Comparison of ENCODE assay signal across 36 cellular contexts in genomic region chr5:55333017-55333416, GRCh38.
"Had no signal": no experiment of that assay in that cellular context is flagged by ENCODE, and none has a peak within 500 bp of the region (broad histone marks: within the 10 kb centered on the region; RNA-seq: fewer than 3 reads in every experiment).

No MANE protein-coding gene starts in this region.

- ATAC-seq: activated CD8-positive, alpha-beta memory T cell treated with anti-CD3 and anti-CD28 coated beads, Interleukin-2, amount 10 ng/mL, durations not matched to agents 7 days and 5 days; activated CD8-positive, alpha-beta T cell treated with anti-CD3 and anti-CD28 coated beads for 36 hours; activated naive CD4-positive, alpha-beta T cell treated with anti-CD3 and anti-CD28 coated beads, Interleukin-2, amount 50 U/mL, for 72 hours; body of pancreas had no signal

- H3K27me3 Mint-ChIP-seq: activated B cell treated with CpG ODN at 0.5 μM for 24 hours; activated CD4-positive, alpha-beta memory T cell treated with anti-CD3 and anti-CD28 coated beads for 36 hours; activated CD4-positive, alpha-beta T cell treated with anti-CD3 and anti-CD28 coated beads, Interleukin-2, amount 10 ng/mL, durations not matched to agents 7 days and 5 days; activated CD8-positive, alpha-beta memory T cell treated with anti-CD3 and anti-CD28 coated beads, Interleukin-2, amount 10 ng/mL, durations not matched to agents 7 days and 5 days; activated CD8-positive, alpha-beta T cell treated with anti-CD3 and anti-CD28 coated beads for 36 hours; activated naive CD8-positive, alpha-beta T cell treated with anti-CD3 and anti-CD28 coated beads for 36 hours; activated T-cell treated with anti-CD3 and anti-CD28 coated beads, Interleukin-2, amount 50 U/mL, for 24 hours; central memory CD8-positive, alpha-beta T cell had no signal

- DNase-seq: activated B cell treated with CpG ODN at 0.5 μM for 24 hours; activated CD4-positive, alpha-beta memory T cell treated with anti-CD3 and anti-CD28 coated beads for 36 hours; activated CD4-positive, alpha-beta T cell treated with anti-CD3 and anti-CD28 coated beads for 4 hours; activated CD4-positive, alpha-beta T cell treated with anti-CD3 and anti-CD28 coated beads, Interleukin-2, amount 10 ng/mL, durations not matched to agents 7 days and 5 days; activated CD4-positive, CD25-positive, alpha-beta regulatory T cell treated with anti-CD3 and anti-CD28 coated beads, Interleukin-2, amount 50 U/mL, for 72 hours; activated CD8-positive, alpha-beta memory T cell treated with anti-CD3 and anti-CD28 coated beads, Interleukin-2, amount 10 ng/mL, durations not matched to agents 7 days and 5 days; activated CD8-positive, alpha-beta memory T cell treated with anti-CD3 and anti-CD28 coated beads, Interleukin-2, amount 50 U/mL, for 48 hours; activated CD8-positive, alpha-beta T cell treated with anti-CD3 and anti-CD28 coated beads for 36 hours; activated effector memory CD4-positive, alpha-beta T cell treated with Interleukin-2 at 50 U/mL for 16 hours; activated gamma-delta T cell treated with Interleukin-2 at 50 U/mL for 16 hours; activated naive CD4-positive, alpha-beta T cell; activated naive CD4-positive, alpha-beta T cell treated with anti-CD3 and anti-CD28 coated beads for 36 hours; activated naive CD4-positive, alpha-beta T cell treated with anti-CD3 and anti-CD28 coated beads, Interleukin-2, amount 50 U/mL, for 16 hours; activated naive CD8-positive, alpha-beta T cell treated with anti-CD3 and anti-CD28 coated beads for 36 hours; activated T-cell treated with anti-CD3 and anti-CD28 coated beads, Interleukin-2, amount 50 U/mL, for 24 hours; activated T-cell treated with anti-CD3 and anti-CD28 coated beads, Interleukin-2, amount 50 U/mL, for 48 hours; adrenal gland; amniotic stem cell; aorta; body of pancreas; brain microvascular endothelial cell; caudate nucleus; cerebellar nuclear complex; T-helper 1 cell; T-helper 2 cell; T-helper 9 cell had no signal

- H3K4me1 ChIP-seq: body of pancreas had no signal

- H3K27me3 ChIP-seq: adrenal gland, body of pancreas, brain microvascular endothelial cell, cardiac muscle cell had no signal

- FAIRE-seq: astrocyte, bronchial epithelial cell, TTC549 had no signal

- H3K4me3 ChIP-seq: adrenal gland, body of pancreas, cardiac muscle cell had no signal

- H3K4me3 Mint-ChIP-seq: activated B cell treated with CpG ODN at 0.5 μM for 24 hours; activated CD4-positive, alpha-beta memory T cell treated with anti-CD3 and anti-CD28 coated beads for 36 hours; activated CD4-positive, alpha-beta T cell treated with anti-CD3 and anti-CD28 coated beads, Interleukin-2, amount 10 ng/mL, durations not matched to agents 7 days and 5 days; activated CD8-positive, alpha-beta memory T cell treated with anti-CD3 and anti-CD28 coated beads, Interleukin-2, amount 10 ng/mL, durations not matched to agents 7 days and 5 days; activated CD8-positive, alpha-beta T cell treated with anti-CD3 and anti-CD28 coated beads for 36 hours; activated naive CD4-positive, alpha-beta T cell treated with anti-CD3 and anti-CD28 coated beads for 36 hours; activated naive CD8-positive, alpha-beta T cell treated with anti-CD3 and anti-CD28 coated beads for 36 hours; activated T-cell treated with anti-CD3 and anti-CD28 coated beads, Interleukin-2, amount 50 U/mL, for 24 hours; central memory CD8-positive, alpha-beta T cell; T-helper 1 cell treated with Interleukin-12 subunit alpha and Interleukin-12 subunit beta and Interleukin-4 antibody, amounts not matched to agents 30 μg/mL and 1 μg/mL, for 36 hours; T-helper 2 cell treated with Interferon-gamma antibody and Interleukin-4, amounts not matched to agents 5 μg/mL and 100 μg/mL, for 36 hours had no signal

- H3K27ac ChIP-seq: adrenal gland, body of pancreas, brain microvascular endothelial cell, cardiac muscle cell, VCaP had no signal

- H3K27ac Mint-ChIP-seq: activated B cell treated with CpG ODN at 0.5 μM for 24 hours; activated CD4-positive, alpha-beta memory T cell treated with anti-CD3 and anti-CD28 coated beads for 36 hours; activated CD4-positive, alpha-beta T cell treated with anti-CD3 and anti-CD28 coated beads, Interleukin-2, amount 10 ng/mL, durations not matched to agents 7 days and 5 days; activated CD8-positive, alpha-beta memory T cell treated with anti-CD3 and anti-CD28 coated beads, Interleukin-2, amount 10 ng/mL, durations not matched to agents 7 days and 5 days; activated CD8-positive, alpha-beta T cell treated with anti-CD3 and anti-CD28 coated beads for 36 hours; activated naive CD4-positive, alpha-beta T cell treated with anti-CD3 and anti-CD28 coated beads for 36 hours; activated naive CD4-positive, alpha-beta T cell treated with anti-CD3 and anti-CD28 coated beads, Interleukin-2, amount 50 U/mL, for 72 hours; activated naive CD8-positive, alpha-beta T cell treated with anti-CD3 and anti-CD28 coated beads for 36 hours; activated T-cell treated with anti-CD3 and anti-CD28 coated beads, Interleukin-2, amount 50 U/mL, for 24 hours; activated T-helper 2 cell treated with anti-CD3 and anti-CD28 coated beads, Interferon-gamma antibody, Interleukin-2, Interleukin-4, amounts not matched to agents 10 μg/mL and 5 μg/mL and 100 μg/mL, durations not matched to agents 14 hours and 24 hours and 36 hours; T-helper 1 cell treated with Interleukin-12 subunit alpha and Interleukin-12 subunit beta and Interleukin-4 antibody, amounts not matched to agents 30 μg/mL and 1 μg/mL, for 36 hours; T-helper 2 cell treated with Interferon-gamma antibody and Interleukin-4, amounts not matched to agents 5 μg/mL and 100 μg/mL, for 36 hours had no signal

- H3K9me3 ChIP-seq: adrenal gland had no signal

- H3K9me3 Mint-ChIP-seq: activated B cell treated with CpG ODN at 0.5 μM for 24 hours; activated CD4-positive, alpha-beta memory T cell treated with anti-CD3 and anti-CD28 coated beads for 36 hours; activated CD8-positive, alpha-beta T cell treated with anti-CD3 and anti-CD28 coated beads for 36 hours; activated naive CD4-positive, alpha-beta T cell treated with anti-CD3 and anti-CD28 coated beads for 36 hours; activated naive CD4-positive, alpha-beta T cell treated with anti-CD3 and anti-CD28 coated beads, Interleukin-2, amount 50 U/mL, for 72 hours; activated naive CD8-positive, alpha-beta T cell treated with anti-CD3 and anti-CD28 coated beads for 36 hours; activated T-cell treated with anti-CD3 and anti-CD28 coated beads, Interleukin-2, amount 50 U/mL, for 24 hours; activated T-helper 2 cell treated with anti-CD3 and anti-CD28 coated beads, Interferon-gamma antibody, Interleukin-2, Interleukin-4, amounts not matched to agents 10 μg/mL and 5 μg/mL and 100 μg/mL, durations not matched to agents 14 hours and 24 hours and 36 hours; central memory CD8-positive, alpha-beta T cell; T-helper 1 cell treated with Interleukin-12 subunit alpha and Interleukin-12 subunit beta and Interleukin-4 antibody, amounts not matched to agents 30 μg/mL and 1 μg/mL, for 36 hours had no signal
